Comparison of ENCODE assay signal across 1 cellular context in the genomic region with DNA sequence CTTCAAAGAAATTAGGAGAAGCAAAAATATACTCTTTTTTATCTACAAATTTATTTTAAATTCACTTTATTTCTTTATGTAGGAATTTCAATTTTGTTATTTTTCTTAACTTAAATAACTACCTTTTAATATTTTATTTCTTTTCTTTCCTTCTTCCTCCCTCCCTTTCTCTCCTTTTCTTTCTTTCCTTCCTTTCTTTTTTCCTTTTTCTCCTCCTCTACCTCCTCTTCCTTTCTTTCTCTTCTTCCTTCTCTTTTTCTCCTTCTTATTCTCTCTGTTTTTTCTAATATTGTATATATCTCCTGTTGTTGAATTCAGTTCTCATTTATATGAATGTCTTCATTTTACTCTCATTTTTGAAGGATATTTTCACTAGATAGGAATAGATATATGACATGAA.
TF ChIP-seq lines count a peak whose summit lies in the region.

No MANE protein-coding gene starts in this region.

TF ChIP-seq in HepG2, 621 proteins besides CTCF, POLR2A, EP300 and RAD21 (continued from another document):
- TF ChIP-seq, protein P1, sequence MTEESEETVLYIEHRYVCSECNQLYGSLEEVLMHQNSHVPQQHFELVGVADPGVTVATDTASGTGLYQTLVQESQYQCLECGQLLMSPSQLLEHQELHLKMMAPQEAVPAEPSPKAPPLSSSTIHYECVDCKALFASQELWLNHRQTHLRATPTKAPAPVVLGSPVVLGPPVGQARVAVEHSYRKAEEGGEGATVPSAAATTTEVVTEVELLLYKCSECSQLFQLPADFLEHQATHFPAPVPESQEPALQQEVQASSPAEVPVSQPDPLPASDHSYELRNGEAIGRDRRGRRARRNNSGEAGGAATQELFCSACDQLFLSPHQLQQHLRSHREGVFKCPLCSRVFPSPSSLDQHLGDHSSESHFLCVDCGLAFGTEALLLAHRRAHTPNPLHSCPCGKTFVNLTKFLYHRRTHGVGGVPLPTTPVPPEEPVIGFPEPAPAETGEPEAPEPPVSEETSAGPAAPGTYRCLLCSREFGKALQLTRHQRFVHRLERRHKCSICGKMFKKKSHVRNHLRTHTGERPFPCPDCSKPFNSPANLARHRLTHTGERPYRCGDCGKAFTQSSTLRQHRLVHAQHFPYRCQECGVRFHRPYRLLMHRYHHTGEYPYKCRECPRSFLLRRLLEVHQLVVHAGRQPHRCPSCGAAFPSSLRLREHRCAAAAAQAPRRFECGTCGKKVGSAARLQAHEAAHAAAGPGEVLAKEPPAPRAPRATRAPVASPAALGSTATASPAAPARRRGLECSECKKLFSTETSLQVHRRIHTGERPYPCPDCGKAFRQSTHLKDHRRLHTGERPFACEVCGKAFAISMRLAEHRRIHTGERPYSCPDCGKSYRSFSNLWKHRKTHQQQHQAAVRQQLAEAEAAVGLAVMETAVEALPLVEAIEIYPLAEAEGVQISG (CRISPR knock-in tag; IDR thresholded peaks at IDR 0.05), result no peak
- TF ChIP-seq IKZF1 (IDR thresholded peaks at IDR 0.05) (peak; percentile 95), LCORL (IDR thresholded peaks at IDR 0.05) (0 out of 2 replicates have a peak, but pooled peaks have one; percentile 22), LCORL (CRISPR knock-in tag; IDR thresholded peaks at IDR 0.05) (no peak), ARNT (IDR thresholded peaks at IDR 0.05) (0 out of 2 replicates have a peak, but pooled peaks have one; percentile 21), PRDM15 (CRISPR knock-in tag; IDR thresholded peaks at IDR 0.05) (no peak), NBN (conservative IDR thresholded peaks at IDR 0.05) (0 out of 2 replicates have a peak, but pooled peaks have one; percentile 13), TAF15 (IDR thresholded peaks at IDR 0.05; ENCODE audit: low read depth, low read length, poor library complexity, severe bottlenecking) (no peak)
- TF ChIP-seq, protein P2, sequence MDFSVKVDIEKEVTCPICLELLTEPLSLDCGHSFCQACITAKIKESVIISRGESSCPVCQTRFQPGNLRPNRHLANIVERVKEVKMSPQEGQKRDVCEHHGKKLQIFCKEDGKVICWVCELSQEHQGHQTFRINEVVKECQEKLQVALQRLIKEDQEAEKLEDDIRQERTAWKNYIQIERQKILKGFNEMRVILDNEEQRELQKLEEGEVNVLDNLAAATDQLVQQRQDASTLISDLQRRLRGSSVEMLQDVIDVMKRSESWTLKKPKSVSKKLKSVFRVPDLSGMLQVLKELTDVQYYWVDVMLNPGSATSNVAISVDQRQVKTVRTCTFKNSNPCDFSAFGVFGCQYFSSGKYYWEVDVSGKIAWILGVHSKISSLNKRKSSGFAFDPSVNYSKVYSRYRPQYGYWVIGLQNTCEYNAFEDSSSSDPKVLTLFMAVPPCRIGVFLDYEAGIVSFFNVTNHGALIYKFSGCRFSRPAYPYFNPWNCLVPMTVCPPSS (IDR thresholded peaks at IDR 0.05), result 0 out of 2 replicates have a peak, but pooled peaks have one; percentile 38
